Comparison of ENCODE assay signal across 23 cellular contexts in the genomic region with DNA sequence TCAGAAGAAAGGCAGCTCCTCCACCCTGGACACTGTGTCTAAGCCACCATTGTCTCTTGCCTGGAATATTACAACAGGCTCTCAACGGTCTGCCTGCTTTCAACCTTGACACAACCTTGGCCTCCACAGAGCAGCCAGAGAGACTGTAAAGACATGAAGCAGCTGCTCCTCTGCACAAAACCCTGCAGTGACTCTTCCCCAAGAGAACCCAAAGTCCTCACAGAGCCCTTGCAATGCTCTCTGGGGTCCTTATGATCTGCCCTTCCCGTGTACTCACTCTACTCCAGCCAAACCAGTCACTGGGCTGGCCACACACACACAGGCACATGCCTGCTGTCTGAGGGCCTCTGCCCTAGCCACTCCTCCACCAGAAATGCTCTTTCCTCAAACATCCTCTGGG.
DNase-seq lines count a peak whose midpoint lies in the region; ATAC-seq and TF ChIP-seq lines count a peak whose summit lies in the region.
"Had no signal": no experiment of that assay in that cellular context is flagged by ENCODE, and none has a peak within 500 bp of the region (broad histone marks: within the 10 kb centered on the region; RNA-seq: fewer than 3 reads in every experiment).

No MANE protein-coding gene starts in this region.

- intact Hi-C loops in mucosa of descending colon (cut with DNase I, micrococcal nuclease) (no loop called here), testis (cut with DNase I; ENCODE audit: low total_unique reads) (no loop called here)

- no peak for TF ChIP-seq CTCF in mucosa of descending colon (IDR thresholded peaks at IDR 0.05)
- no peak for TF ChIP-seq CTCF in testis (IDR thresholded peaks at IDR 0.05)

- H3K9me3 ChIP-seq in mucosa of descending colon, result no peaks in the 10 kb centered on the region
- H3K9me3 ChIP-seq in testis, result no peaks in the 10 kb centered on the region

- no peak for TF ChIP-seq POLR2A in testis (IDR thresholded peaks at IDR 0.05)

- no peaks in the 10 kb centered on the region for H3K36me3 Mint-ChIP-seq in activated CD8-positive, alpha-beta T cell treated with anti-CD3 and anti-CD28 coated beads, Interleukin-2, amount 10 ng/mL, durations not matched to agents 7 days and 5 days (ENCODE audit: low read depth)

- H3K27ac Mint-ChIP-seq in activated CD8-positive, alpha-beta T cell treated with anti-CD3 and anti-CD28 coated beads, Interleukin-2, amount 10 ng/mL, durations not matched to agents 7 days and 5 days, result no peak overlapping the region
- H3K27ac Mint-ChIP-seq: HFFc6 had no signal

- WGBS in testis, 2 donors, result 24 to 33% methylated on average over 1 to 2 of the region's 2 CpGs

- no peak overlapping the region for H3K4me3 Mint-ChIP-seq in activated CD8-positive, alpha-beta T cell treated with anti-CD3 and anti-CD28 coated beads, Interleukin-2, amount 10 ng/mL, durations not matched to agents 7 days and 5 days
- H3K4me3 Mint-ChIP-seq: HFFc6 had no signal

- POLR2A ChIA-PET in activated CD8-positive, alpha-beta T cell treated with anti-CD3 and anti-CD28 coated beads, Interleukin-2, amount 10 ng/mL, durations not matched to agents 7 days and 5 days (lab: Charles Lee), result no interaction called here

- H3K9me3 Mint-ChIP-seq in activated CD8-positive, alpha-beta T cell treated with anti-CD3 and anti-CD28 coated beads, Interleukin-2, amount 10 ng/mL, durations not matched to agents 7 days and 5 days (ENCODE audit: insufficient read depth), result no peaks in the 10 kb centered on the region
- H3K9me3 Mint-ChIP-seq: HFFc6 had no signal

- H3K4me1 ChIP-seq in mucosa of descending colon (ENCODE audit: low read depth), result no peaks in the 10 kb centered on the region
- H3K4me1 ChIP-seq in testis, result no peaks in the 10 kb centered on the region

- CTCF ChIA-PET in activated CD8-positive, alpha-beta T cell treated with anti-CD3 and anti-CD28 coated beads, Interleukin-2, amount 10 ng/mL, durations not matched to agents 7 days and 5 days (lab: Charles Lee), result no interaction called here

- DNase-seq in SK-MEL-5 (ENCODE audit: low read depth, low spot score) (peak; percentile 23), foreskin melanocyte (peak; percentile 16), mucosa of descending colon (no peak), testis (peak; percentile 19), NCI-H2227 treated with DMSO at 0.1 percent for 48 hours (lab: John Stamatoyannopoulos, UW) (no peak), NCI-H1930 (lab: John Stamatoyannopoulos, UW) (no peak)
- DNase-seq in activated CD8-positive, alpha-beta T cell treated with anti-CD3 and anti-CD28 coated beads, Interleukin-2, amount 10 ng/mL, durations not matched to agents 7 days and 5 days, result no peak
- DNase-seq: ACHN, C1 segment of cervical spinal cord, HFFc6, IMR-90, Karpas-422, MM.1S, NCI-H1092, NCI-H146, NCI-H2081, NCI-H2171 treated with DMSO at 0.1 percent for 48 hours, NCI-H446 treated with DMSO at 0.1 percent for 48 hours, NCI-H774, OCI-M1, SHP77 treated with DMSO at 0.1 percent for 48 hours had no signal

- in situ Hi-C loops in SK-MEL-5 (cut with HindIII; ENCODE audit: low pct_unique_long_range_greater_than_20kb, low sequenced_read_pairs), result no loop called here

- H3K27ac ChIP-seq in testis, result no peak overlapping the region
- H3K27ac ChIP-seq: HL-60 had no signal

- no peaks in the 10 kb centered on the region for H3K4me1 Mint-ChIP-seq in activated CD8-positive, alpha-beta T cell treated with anti-CD3 and anti-CD28 coated beads, Interleukin-2, amount 10 ng/mL, durations not matched to agents 7 days and 5 days (ENCODE audit: low read depth)

- peak; percentile 23 for ATAC-seq in mucosa of descending colon
- ATAC-seq in activated CD8-positive, alpha-beta T cell treated with anti-CD3 and anti-CD28 coated beads, Interleukin-2, amount 10 ng/mL, durations not matched to agents 7 days and 5 days, result no peak
- ATAC-seq: SK-N-SH treated with all-trans-retinoic acid at 6 μM for 48 hours had no signal

- H3K27me3 ChIP-seq in testis, result no peaks in the 10 kb centered on the region

- no peak overlapping the region for H3K4me3 ChIP-seq in mucosa of descending colon
- no peak overlapping the region for H3K4me3 ChIP-seq in testis

- H3K36me3 ChIP-seq in mucosa of descending colon (ENCODE audit: low read depth) (no peaks in the 10 kb centered on the region), testis (ENCODE audit: low read depth, missing control alignments) (no peaks in the 10 kb centered on the region)

- no peaks in the 10 kb centered on the region for H3K27me3 Mint-ChIP-seq in activated CD8-positive, alpha-beta T cell treated with anti-CD3 and anti-CD28 coated beads, Interleukin-2, amount 10 ng/mL, durations not matched to agents 7 days and 5 days (ENCODE audit: low read depth)

Comparison
In these comparisons a context has a peak if more than half of its experiments do, and no peak if none do; other contexts are left out.
1. DNase-seq: peak in SK-MEL-5 (single experiment), foreskin melanocyte (single experiment) and testis (single experiment); none in mucosa of descending colon (0 of 3), activated CD8-positive, alpha-beta T cell treated with anti-CD3 and anti-CD28 coated beads, Interleukin-2, amount 10 ng/mL, durations not matched to agents 7 days and 5 days (single experiment), NCI-H2227 treated with DMSO at 0.1 percent for 48 hours (single experiment) and NCI-H1930 (0 of 2).